9 cellular contexts compared by ENCODE assay signal in genomic region chr4:147518846-147519767, GRCh38. TPM values are rescaled to one million over a fixed set of nuclear protein-coding genes. Genes with fewer than 3 reads are reported as not detected.
DNase-seq lines count a peak whose midpoint lies in the region; ATAC-seq, FAIRE-seq and TF ChIP-seq lines count a peak whose summit lies in the region.
"Had no signal": no experiment of that assay in that cellular context is flagged by ENCODE, and none has a peak within 500 bp of the region (broad histone marks: within the 10 kb centered on the region; RNA-seq: fewer than 3 reads in every experiment).

No MANE protein-coding gene starts in this region.

- ATAC-seq in GM21619 (IDR thresholded peaks at IDR 0.05; ENCODE audit: unreplicated experiment), result peak; percentile 95

- H4K20me1 ChIP-seq in astrocyte (ENCODE audit: insufficient read depth, low read length), result no peaks in the 10 kb centered on the region

- peaks cover 2% of the 10 kb centered on the region for H3K36me3 Mint-ChIP-seq in astrocyte (ENCODE audit: low read depth, unreplicated experiment)
- H3K36me3 Mint-ChIP-seq: natural killer cell treated with Interleukin-12 subunit alpha and Interleukin-12 subunit beta and Interleukin-15 and Interleukin-18, amount 100 ng/mL, for 72 hours had no signal

- FAIRE-seq in astrocyte (lab: Jason Lieb, UNC), result peak; percentile 83

- DNase-seq in NCI-H2107 treated with DMSO at 0.1 percent for 48 hours (lab: John Stamatoyannopoulos, UW; ENCODE audit: unreplicated experiment), result peak; percentile 3
- DNase-seq in NCI-H2107 (lab: John Stamatoyannopoulos, UW), result no peak
- peak; percentile 47 for DNase-seq in HT1080 (ENCODE audit: low read depth)
- peak; percentile 37 for DNase-seq in SHP77 treated with DMSO at 0.1 percent for 48 hours (lab: John Stamatoyannopoulos, UW)
- peak; percentile 73 for DNase-seq in astrocyte (ENCODE audit: low read depth)
- peak; percentile 7 to 27 for DNase-seq in hippocampal formation (lab: John Stamatoyannopoulos, UW)
- DNase-seq in spleen, result no peak

- 75 to 93% (median 87%) methylated on average over 3 of the region's 3 CpGs for WGBS in spleen, 5 donors

- H3K36me3 ChIP-seq in astrocyte (ENCODE audit: insufficient read depth, low read length) (peaks cover under 1% of the 10 kb centered on the region), spleen (no peaks in the 10 kb centered on the region)

- no peak overlapping the region for H3K9ac ChIP-seq in astrocyte (ENCODE audit: low read length)

- H3K9me3 Mint-ChIP-seq in astrocyte (ENCODE audit: unreplicated experiment), result no peaks in the 10 kb centered on the region
- H3K9me3 Mint-ChIP-seq: natural killer cell treated with Interleukin-12 subunit alpha and Interleukin-12 subunit beta and Interleukin-15 and Interleukin-18, amount 100 ng/mL, for 72 hours had no signal

- intact Hi-C loops in spleen (cut with DNase I; ENCODE audit: low total_unique reads), result no loop called here

- TF ChIP-seq CTCF in astrocyte (IDR thresholded peaks at IDR 0.05; ENCODE audit: insufficient read depth, low read depth, low read length), result peak; percentile 99
- TF ChIP-seq CTCF in spleen (IDR thresholded peaks at IDR 0.05 in 8 of 11, conservative IDR thresholded peaks at IDR 0.05 in 3 of 11), result peak in 10 of 11 experiments; percentile 25 to 66 (median 52)

- H3K27me3 Mint-ChIP-seq in astrocyte (ENCODE audit: low read depth, unreplicated experiment), result no peaks in the 10 kb centered on the region

- H3K27ac Mint-ChIP-seq in astrocyte (ENCODE audit: unreplicated experiment), result no peak overlapping the region
- H3K27ac Mint-ChIP-seq: natural killer cell treated with Interleukin-12 subunit alpha and Interleukin-12 subunit beta and Interleukin-15 and Interleukin-18, amount 100 ng/mL, for 72 hours had no signal

- TF ChIP-seq POLR2A in spleen (IDR thresholded peaks at IDR 0.05), result no peak

- H3K4me1 ChIP-seq in astrocyte (ENCODE audit: insufficient read depth, low read length) (peaks cover 6% of the 10 kb centered on the region), spleen (no peaks in the 10 kb centered on the region)

- H3K4me2 ChIP-seq in astrocyte (ENCODE audit: low read length), result peak overlapping the region; percentile 39

- no peaks in the 10 kb centered on the region for H3K9me3 ChIP-seq in astrocyte (ENCODE audit: insufficient read depth, low read depth, low read length)
- no peaks in the 10 kb centered on the region for H3K9me3 ChIP-seq in spleen

- H3K4me3 ChIP-seq in astrocyte (ENCODE audit: insufficient read depth, low read depth, low read length) (no peak overlapping the region), spleen (no peak overlapping the region)

- no peak overlapping the region for H2AFZ ChIP-seq in astrocyte (ENCODE audit: low read depth, low read length)

- H3K27ac ChIP-seq in astrocyte (ENCODE audit: low read depth, low read length) (peak overlapping the region; percentile 49), spleen (no peak overlapping the region)

- no peaks in the 10 kb centered on the region for H3K4me1 Mint-ChIP-seq in astrocyte (ENCODE audit: low read depth, unreplicated experiment)

- peaks cover 2% of the 10 kb centered on the region for H3K79me2 ChIP-seq in astrocyte (ENCODE audit: insufficient read depth, low read length)

- H3K27me3 ChIP-seq in astrocyte (ENCODE audit: insufficient read depth, low read length) (no peaks in the 10 kb centered on the region), spleen (replicated peaks in 1 of 7) (no peaks in the 10 kb centered on the region)

- H3K4me3 Mint-ChIP-seq in astrocyte (ENCODE audit: unreplicated experiment), result no peak overlapping the region
- H3K4me3 Mint-ChIP-seq: natural killer cell treated with Interleukin-12 subunit alpha and Interleukin-12 subunit beta and Interleukin-15 and Interleukin-18, amount 100 ng/mL, for 72 hours had no signal

RNA-seq across cellular contexts. Expression of gene EDNRA, which starts 38.2 kb away (rescaled TPM):
- total RNA-seq in HT1080 (2014; rRNA removed; shearing (Covaris generic)), result 14.9 and 15.0 TPM in 2 replicates
- polyA plus RNA-seq in HT1080 (2015; cell fraction: cytosol; rRNA removed), result 7.3 and 8.1 TPM in 2 replicates
- 14.4 and 15.1 TPM in 2 replicates for polyA plus RNA-seq in HT1080 (2015; cell fraction: nucleus; rRNA removed)
- total RNA-seq in astrocyte, result 6.4 and 9.3 TPM in 2 replicates
- total RNA-seq in spleen, result 10 to 100 TPM in 5 of 7 donors, 1 to 10 TPM in 2; 6.2 to 21.4 (median 14.6) TPM
- polyA plus RNA-seq in spleen, result 1 to 10 TPM; 1.0 to 1.9 (median 1.3) TPM
- total RNA-seq: natural killer cell treated with Interleukin-12 subunit alpha and Interleukin-12 subunit beta and Interleukin-15 and Interleukin-18, amount 100 ng/mL, for 72 hours had no signal

Comparison
In these comparisons a context has a peak if more than half of its experiments do, and no peak if none do; other contexts are left out.
1. DNase-seq: peak in NCI-H2107 treated with DMSO at 0.1 percent for 48 hours (single experiment), HT1080 (single experiment), SHP77 treated with DMSO at 0.1 percent for 48 hours (single experiment), astrocyte (single experiment) and hippocampal formation (2 of 2); none in NCI-H2107 (single experiment) and spleen (single experiment).